Comparison of ENCODE assay signal across 1 cellular context in the genomic region with DNA sequence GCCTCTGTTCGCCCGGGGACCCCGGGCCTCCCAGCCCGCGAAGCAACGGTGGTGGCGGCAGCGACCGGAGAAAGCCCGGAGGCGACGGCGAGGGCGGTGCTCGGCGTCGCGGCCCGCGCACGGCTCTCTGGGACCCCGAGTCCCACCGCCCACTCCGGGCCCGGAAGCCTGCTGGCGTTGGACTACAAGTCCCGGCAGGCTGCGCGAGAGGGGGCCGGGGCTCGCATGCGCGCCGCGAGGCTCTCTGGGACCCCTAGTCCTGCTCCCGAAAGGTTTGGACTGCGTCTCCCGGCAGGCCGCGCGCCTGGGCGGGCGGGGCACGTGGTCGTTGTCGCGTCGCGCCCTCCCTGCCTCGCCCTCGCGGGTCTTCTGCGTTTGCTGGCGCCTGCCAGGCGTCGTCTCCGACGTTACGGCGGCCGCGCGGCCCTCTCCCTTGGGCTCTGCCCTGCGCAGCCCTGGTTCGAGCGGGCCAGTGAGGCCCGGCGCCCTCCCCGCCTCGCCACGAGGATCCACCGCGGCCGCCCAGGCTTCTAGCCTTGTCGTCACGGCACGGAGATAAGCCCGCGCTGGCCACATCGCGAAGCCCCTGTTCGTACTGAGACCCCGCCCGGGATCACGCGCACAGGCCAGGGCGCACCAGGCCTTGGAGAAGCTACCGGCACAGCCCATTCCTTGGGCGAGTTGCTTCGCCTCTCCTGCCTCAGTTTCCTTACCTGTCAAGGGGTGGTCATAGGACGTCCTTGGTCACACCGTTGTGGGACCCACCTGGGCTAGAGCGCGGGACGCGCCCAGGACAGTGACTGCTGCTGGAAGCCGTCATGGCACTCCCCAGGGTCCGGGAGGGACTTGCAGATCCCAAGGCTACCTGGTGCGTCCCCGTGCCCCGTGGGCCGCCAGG.
TF ChIP-seq lines count a peak whose summit lies in the region.

A gene (minus strand): TSS at position 75 of the 898 bp plus-strand sequence. CDS start 549 bp downstream, outside the sequence.

TF ChIP-seq in HepG2, 621 proteins besides CTCF, POLR2A, EP300 and RAD21 (continued from another document and continues in another):
- TF ChIP-seq, protein P1, sequence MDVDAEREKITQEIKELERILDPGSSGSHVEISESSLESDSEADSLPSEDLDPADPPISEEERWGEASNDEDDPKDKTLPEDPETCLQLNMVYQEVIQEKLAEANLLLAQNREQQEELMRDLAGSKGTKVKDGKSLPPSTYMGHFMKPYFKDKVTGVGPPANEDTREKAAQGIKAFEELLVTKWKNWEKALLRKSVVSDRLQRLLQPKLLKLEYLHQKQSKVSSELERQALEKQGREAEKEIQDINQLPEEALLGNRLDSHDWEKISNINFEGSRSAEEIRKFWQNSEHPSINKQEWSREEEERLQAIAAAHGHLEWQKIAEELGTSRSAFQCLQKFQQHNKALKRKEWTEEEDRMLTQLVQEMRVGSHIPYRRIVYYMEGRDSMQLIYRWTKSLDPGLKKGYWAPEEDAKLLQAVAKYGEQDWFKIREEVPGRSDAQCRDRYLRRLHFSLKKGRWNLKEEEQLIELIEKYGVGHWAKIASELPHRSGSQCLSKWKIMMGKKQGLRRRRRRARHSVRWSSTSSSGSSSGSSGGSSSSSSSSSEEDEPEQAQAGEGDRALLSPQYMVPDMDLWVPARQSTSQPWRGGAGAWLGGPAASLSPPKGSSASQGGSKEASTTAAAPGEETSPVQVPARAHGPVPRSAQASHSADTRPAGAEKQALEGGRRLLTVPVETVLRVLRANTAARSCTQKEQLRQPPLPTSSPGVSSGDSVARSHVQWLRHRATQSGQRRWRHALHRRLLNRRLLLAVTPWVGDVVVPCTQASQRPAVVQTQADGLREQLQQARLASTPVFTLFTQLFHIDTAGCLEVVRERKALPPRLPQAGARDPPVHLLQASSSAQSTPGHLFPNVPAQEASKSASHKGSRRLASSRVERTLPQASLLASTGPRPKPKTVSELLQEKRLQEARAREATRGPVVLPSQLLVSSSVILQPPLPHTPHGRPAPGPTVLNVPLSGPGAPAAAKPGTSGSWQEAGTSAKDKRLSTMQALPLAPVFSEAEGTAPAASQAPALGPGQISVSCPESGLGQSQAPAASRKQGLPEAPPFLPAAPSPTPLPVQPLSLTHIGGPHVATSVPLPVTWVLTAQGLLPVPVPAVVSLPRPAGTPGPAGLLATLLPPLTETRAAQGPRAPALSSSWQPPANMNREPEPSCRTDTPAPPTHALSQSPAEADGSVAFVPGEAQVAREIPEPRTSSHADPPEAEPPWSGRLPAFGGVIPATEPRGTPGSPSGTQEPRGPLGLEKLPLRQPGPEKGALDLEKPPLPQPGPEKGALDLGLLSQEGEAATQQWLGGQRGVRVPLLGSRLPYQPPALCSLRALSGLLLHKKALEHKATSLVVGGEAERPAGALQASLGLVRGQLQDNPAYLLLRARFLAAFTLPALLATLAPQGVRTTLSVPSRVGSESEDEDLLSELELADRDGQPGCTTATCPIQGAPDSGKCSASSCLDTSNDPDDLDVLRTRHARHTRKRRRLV (CRISPR knock-in tag; IDR thresholded peaks at IDR 0.05), result no peak
- TF ChIP-seq CBFB (CRISPR knock-in tag; IDR thresholded peaks at IDR 0.05) (peak; percentile 96), FIP1L1 (IDR thresholded peaks at IDR 0.05; ENCODE audit: borderline replicate concordance, insufficient read depth, low read depth, low read length) (no peak), ZNF34 (CRISPR knock-in tag; IDR thresholded peaks at IDR 0.05; ENCODE audit: borderline replicate concordance) (peak; percentile 78; the same call in 1 of the 2 replicates), MAFF (IDR thresholded peaks at IDR 0.05; ENCODE audit: low read depth, low read length) (no peak), TARDBP (CRISPR knock-in tag; IDR thresholded peaks at IDR 0.05) (peak; percentile 97), ZBTB21 (CRISPR knock-in tag; IDR thresholded peaks at IDR 0.05) (no peak; the same call in 1 of the 2 replicates), CREB1 (IDR thresholded peaks at IDR 0.05) (peak; percentile 81), CREB1 (CRISPR knock-in tag; IDR thresholded peaks at IDR 0.05) (no peak), HNRNPUL1 (IDR thresholded peaks at IDR 0.05; ENCODE audit: low read depth, low read length) (no peak), ZNF619 (CRISPR knock-in tag; IDR thresholded peaks at IDR 0.05) (peak; percentile 96), ZNF614 (CRISPR knock-in tag; IDR thresholded peaks at IDR 0.05; ENCODE audit: borderline replicate concordance) (peak; percentile 97; the same call in 1 of the 2 replicates), REL (CRISPR knock-in tag; conservative IDR thresholded peaks at IDR 0.05) (peak; percentile 99), ZNF350 (CRISPR knock-in tag; IDR thresholded peaks at IDR 0.05; ENCODE audit: borderline replicate concordance, low read depth) (peak; percentile 67; the same call in 1 of the 2 replicates), KAT2B (IDR thresholded peaks at IDR 0.05; ENCODE audit: borderline replicate concordance, low read depth, low read length) (no peak), ZSCAN20 (CRISPR knock-in tag; IDR thresholded peaks at IDR 0.05; ENCODE audit: borderline replicate concordance) (peak; percentile 94; the same call in 1 of the 2 replicates), SYNCRIP (IDR thresholded peaks at IDR 0.05; ENCODE audit: insufficient read depth, low read depth, low read length) (no peak), ZIK1 (CRISPR knock-in tag; IDR thresholded peaks at IDR 0.05; ENCODE audit: borderline replicate concordance, low read depth) (peak; percentile 98), ZNF501 (CRISPR knock-in tag; IDR thresholded peaks at IDR 0.05) (peak; percentile 97), HOXD1 (CRISPR knock-in tag; IDR thresholded peaks at IDR 0.05) (peak; percentile 97), ARID2 (CRISPR knock-in tag; IDR thresholded peaks at IDR 0.05; ENCODE audit: borderline replicate concordance) (peak; percentile 99), ZNF7 (CRISPR knock-in tag; IDR thresholded peaks at IDR 0.05) (peak; percentile 58; the same call in 1 of the 2 replicates), ZC3H4 (CRISPR knock-in tag; IDR thresholded peaks at IDR 0.05; ENCODE audit: borderline replicate concordance) (0 out of 2 replicates have a peak, but pooled peaks have one; percentile 67), ISX (CRISPR knock-in tag; conservative IDR thresholded peaks at IDR 0.05) (no peak; the same call in none of the 2 replicates), PRPF4 (IDR thresholded peaks at IDR 0.05; ENCODE audit: low read depth, low read length, poor library complexity, severe bottlenecking) (peak; percentile 24), PHF21A (CRISPR knock-in tag; IDR thresholded peaks at IDR 0.05) (peak; percentile 50; the same call in 1 of the 2 replicates), FOXO1 (CRISPR knock-in tag; IDR thresholded peaks at IDR 0.05) (peak; percentile 89), KMT2B (CRISPR knock-in tag; IDR thresholded peaks at IDR 0.05) (peak; percentile 93), TCF7 (IDR thresholded peaks at IDR 0.05; ENCODE audit: low read depth) (no peak), ZNF10 (CRISPR knock-in tag; IDR thresholded peaks at IDR 0.05; ENCODE audit: borderline replicate concordance, low read depth) (no peak), ZNF232 (CRISPR knock-in tag; IDR thresholded peaks at IDR 0.05; ENCODE audit: borderline replicate concordance) (peak; percentile 97), RXRB (CRISPR knock-in tag; IDR thresholded peaks at IDR 0.05; ENCODE audit: borderline replicate concordance) (peak; percentile 86), POLR2G (IDR thresholded peaks at IDR 0.05; ENCODE audit: low read depth, low read length) (peak; percentile 96), TEAD2 (CRISPR knock-in tag; IDR thresholded peaks at IDR 0.05) (peak; percentile 94), NFYC (CRISPR knock-in tag; IDR thresholded peaks at IDR 0.05) (peak; percentile 66)
- TF ChIP-seq, protein P2, sequence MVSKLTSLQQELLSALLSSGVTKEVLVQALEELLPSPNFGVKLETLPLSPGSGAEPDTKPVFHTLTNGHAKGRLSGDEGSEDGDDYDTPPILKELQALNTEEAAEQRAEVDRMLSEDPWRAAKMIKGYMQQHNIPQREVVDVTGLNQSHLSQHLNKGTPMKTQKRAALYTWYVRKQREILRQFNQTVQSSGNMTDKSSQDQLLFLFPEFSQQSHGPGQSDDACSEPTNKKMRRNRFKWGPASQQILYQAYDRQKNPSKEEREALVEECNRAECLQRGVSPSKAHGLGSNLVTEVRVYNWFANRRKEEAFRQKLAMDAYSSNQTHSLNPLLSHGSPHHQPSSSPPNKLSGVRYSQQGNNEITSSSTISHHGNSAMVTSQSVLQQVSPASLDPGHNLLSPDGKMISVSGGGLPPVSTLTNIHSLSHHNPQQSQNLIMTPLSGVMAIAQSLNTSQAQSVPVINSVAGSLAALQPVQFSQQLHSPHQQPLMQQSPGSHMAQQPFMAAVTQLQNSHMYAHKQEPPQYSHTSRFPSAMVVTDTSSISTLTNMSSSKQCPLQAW (CRISPR knock-in tag; IDR thresholded peaks at IDR 0.05), result 0 out of 2 replicates have a peak, but pooled peaks have one; percentile 22
- TF ChIP-seq, protein P3, sequence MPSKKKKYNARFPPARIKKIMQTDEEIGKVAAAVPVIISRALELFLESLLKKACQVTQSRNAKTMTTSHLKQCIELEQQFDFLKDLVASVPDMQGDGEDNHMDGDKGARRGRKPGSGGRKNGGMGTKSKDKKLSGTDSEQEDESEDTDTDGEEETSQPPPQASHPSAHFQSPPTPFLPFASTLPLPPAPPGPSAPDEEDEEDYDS (CRISPR knock-in tag; IDR thresholded peaks at IDR 0.05), result peak; percentile 86
- TF ChIP-seq, protein P4, sequence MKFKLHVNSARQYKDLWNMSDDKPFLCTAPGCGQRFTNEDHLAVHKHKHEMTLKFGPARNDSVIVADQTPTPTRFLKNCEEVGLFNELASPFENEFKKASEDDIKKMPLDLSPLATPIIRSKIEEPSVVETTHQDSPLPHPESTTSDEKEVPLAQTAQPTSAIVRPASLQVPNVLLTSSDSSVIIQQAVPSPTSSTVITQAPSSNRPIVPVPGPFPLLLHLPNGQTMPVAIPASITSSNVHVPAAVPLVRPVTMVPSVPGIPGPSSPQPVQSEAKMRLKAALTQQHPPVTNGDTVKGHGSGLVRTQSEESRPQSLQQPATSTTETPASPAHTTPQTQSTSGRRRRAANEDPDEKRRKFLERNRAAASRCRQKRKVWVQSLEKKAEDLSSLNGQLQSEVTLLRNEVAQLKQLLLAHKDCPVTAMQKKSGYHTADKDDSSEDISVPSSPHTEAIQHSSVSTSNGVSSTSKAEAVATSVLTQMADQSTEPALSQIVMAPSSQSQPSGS (CRISPR knock-in tag; IDR thresholded peaks at IDR 0.05), result peak; percentile 95
- TF ChIP-seq, protein P5, sequence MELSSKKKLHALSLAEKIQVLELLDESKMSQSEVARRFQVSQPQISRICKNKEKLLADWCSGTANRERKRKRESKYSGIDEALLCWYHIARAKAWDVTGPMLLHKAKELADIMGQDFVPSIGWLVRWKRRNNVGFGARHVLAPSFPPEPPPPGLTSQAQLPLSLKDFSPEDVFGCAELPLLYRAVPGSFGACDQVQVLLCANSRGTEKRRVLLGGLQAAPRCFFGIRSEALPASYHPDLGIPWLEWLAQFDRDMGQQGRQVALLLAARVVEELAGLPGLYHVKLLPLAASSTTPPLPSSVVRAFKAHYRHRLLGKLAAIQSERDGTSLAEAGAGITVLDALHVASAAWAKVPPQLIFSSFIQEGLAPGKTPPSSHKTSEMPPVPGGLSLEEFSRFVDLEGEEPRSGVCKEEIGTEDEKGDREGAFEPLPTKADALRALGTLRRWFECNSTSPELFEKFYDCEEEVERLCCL (CRISPR knock-in tag; IDR thresholded peaks at IDR 0.05; ENCODE audit: borderline replicate concordance), result 0 out of 2 replicates have a peak, but pooled peaks have one; percentile 52
- TF ChIP-seq, protein P6, sequence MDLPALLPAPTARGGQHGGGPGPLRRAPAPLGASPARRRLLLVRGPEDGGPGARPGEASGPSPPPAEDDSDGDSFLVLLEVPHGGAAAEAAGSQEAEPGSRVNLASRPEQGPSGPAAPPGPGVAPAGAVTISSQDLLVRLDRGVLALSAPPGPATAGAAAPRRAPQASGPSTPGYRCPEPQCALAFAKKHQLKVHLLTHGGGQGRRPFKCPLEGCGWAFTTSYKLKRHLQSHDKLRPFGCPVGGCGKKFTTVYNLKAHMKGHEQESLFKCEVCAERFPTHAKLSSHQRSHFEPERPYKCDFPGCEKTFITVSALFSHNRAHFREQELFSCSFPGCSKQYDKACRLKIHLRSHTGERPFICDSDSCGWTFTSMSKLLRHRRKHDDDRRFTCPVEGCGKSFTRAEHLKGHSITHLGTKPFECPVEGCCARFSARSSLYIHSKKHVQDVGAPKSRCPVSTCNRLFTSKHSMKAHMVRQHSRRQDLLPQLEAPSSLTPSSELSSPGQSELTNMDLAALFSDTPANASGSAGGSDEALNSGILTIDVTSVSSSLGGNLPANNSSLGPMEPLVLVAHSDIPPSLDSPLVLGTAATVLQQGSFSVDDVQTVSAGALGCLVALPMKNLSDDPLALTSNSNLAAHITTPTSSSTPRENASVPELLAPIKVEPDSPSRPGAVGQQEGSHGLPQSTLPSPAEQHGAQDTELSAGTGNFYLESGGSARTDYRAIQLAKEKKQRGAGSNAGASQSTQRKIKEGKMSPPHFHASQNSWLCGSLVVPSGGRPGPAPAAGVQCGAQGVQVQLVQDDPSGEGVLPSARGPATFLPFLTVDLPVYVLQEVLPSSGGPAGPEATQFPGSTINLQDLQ (CRISPR knock-in tag; IDR thresholded peaks at IDR 0.05), result peak; percentile 85
- TF ChIP-seq, protein P7, sequence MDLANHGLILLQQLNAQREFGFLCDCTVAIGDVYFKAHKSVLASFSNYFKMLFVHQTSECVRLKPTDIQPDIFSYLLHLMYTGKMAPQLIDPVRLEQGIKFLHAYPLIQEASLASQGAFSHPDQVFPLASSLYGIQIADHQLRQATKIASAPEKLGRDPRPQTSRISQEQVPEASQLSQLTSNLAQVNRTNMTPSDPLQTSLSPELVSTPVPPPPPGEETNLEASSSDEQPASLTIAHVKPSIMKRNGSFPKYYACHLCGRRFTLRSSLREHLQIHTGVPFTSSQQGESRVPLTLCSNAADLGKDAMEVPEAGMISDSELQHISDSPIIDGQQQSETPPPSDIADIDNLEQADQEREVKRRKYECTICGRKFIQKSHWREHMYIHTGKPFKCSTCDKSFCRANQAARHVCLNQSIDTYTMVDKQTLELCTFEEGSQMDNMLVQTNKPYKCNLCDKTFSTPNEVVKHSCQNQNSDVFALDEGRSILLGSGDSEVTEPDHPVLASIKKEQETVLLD (CRISPR knock-in tag; IDR thresholded peaks at IDR 0.05; ENCODE audit: low read depth), result peak; percentile 94
- TF ChIP-seq, protein P8, sequence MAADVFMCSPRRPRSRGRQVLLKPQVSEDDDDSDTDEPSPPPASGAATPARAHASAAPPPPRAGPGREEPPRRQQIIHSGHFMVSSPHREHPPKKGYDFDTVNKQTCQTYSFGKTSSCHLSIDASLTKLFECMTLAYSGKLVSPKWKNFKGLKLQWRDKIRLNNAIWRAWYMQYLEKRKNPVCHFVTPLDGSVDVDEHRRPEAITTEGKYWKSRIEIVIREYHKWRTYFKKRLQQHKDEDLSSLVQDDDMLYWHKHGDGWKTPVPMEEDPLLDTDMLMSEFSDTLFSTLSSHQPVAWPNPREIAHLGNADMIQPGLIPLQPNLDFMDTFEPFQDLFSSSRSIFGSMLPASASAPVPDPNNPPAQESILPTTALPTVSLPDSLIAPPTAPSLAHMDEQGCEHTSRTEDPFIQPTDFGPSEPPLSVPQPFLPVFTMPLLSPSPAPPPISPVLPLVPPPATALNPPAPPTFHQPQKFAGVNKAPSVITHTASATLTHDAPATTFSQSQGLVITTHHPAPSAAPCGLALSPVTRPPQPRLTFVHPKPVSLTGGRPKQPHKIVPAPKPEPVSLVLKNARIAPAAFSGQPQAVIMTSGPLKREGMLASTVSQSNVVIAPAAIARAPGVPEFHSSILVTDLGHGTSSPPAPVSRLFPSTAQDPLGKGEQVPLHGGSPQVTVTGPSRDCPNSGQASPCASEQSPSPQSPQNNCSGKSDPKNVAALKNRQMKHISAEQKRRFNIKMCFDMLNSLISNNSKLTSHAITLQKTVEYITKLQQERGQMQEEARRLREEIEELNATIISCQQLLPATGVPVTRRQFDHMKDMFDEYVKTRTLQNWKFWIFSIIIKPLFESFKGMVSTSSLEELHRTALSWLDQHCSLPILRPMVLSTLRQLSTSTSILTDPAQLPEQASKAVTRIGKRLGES (CRISPR knock-in tag; IDR thresholded peaks at IDR 0.05; ENCODE audit: borderline replicate concordance), result peak; percentile 89; the same call in 1 of the 2 replicates
